ENCODE assay signal across 12 cellular contexts in the genomic region with DNA sequence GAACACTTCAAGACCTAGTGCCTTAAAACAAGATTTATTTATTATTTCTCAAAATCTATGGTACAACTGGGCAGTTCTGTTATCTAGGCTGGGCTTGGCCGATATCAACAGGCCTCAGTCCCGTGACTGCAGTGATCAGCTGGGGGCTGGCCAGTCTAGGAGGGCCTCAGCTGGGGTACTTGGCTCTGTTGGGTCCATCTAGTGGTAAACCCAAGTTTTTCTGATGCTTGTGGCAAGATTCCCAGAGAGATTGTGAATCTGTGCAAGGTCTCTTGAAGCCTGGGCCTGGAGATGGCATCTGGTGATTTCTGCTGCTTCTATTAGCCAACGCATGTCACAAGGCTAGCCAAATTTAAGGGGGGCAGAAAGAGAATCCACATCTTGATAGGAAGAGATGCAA.
DNase-seq lines count a peak whose midpoint lies in the region; ATAC-seq, FAIRE-seq and TF ChIP-seq lines count a peak whose summit lies in the region.
"Had no signal": no experiment of that assay in that cellular context is flagged by ENCODE, and none has a peak within 500 bp of the region (broad histone marks: within the 10 kb centered on the region; RNA-seq: fewer than 3 reads in every experiment).

No MANE protein-coding gene starts in this region.

- H3K9me2 ChIP-seq in PC-9 (ENCODE audit: insufficient read depth) = no peaks in the 10 kb centered on the region

- 76 to 86% (median 78%) methylated on average over 3 of the region's 3 CpGs for WGBS in small intestine, 3 donors

- H3K36me3 ChIP-seq in WERI-Rb-1 = no peaks in the 10 kb centered on the region
- H3K36me3 ChIP-seq in small intestine (ENCODE audit: control insufficient read depth in 2 of 2, insufficient read depth in 2 of 2, low read length in 2 of 2) = no peaks in the 10 kb centered on the region
- no peaks in the 10 kb centered on the region for H3K36me3 ChIP-seq in PC-9 (ENCODE audit: low read depth)
- H3K36me3 ChIP-seq: ovary had no signal

- CTCF ChIA-PET in PC-9 (lab: Charles Lee) = no interaction called here

- no peaks in the 10 kb centered on the region for H3K4me1 ChIP-seq in small intestine (ENCODE audit: control insufficient read depth in 2 of 2, insufficient read depth in 1 of 2, low read depth in 1 of 2, low read length in 1 of 2)
- H3K4me1 ChIP-seq in PC-9 (replicated peaks; ENCODE audit: insufficient read depth) = no peaks in the 10 kb centered on the region

- no peaks in the 10 kb centered on the region for H3K79me2 ChIP-seq in PC-9 (ENCODE audit: low read depth)

- TF ChIP-seq CTCF in HFF-Myc (IDR thresholded peaks at IDR 0.05; ENCODE audit: low read depth, low read length, missing control alignments) = peak; percentile 21
- TF ChIP-seq CTCF in WERI-Rb-1 (IDR thresholded peaks at IDR 0.05; ENCODE audit: low read depth, low read length) = peak; percentile 36; the same call in 1 of the 2 replicates
- no peak for TF ChIP-seq CTCF in PC-9 (conservative IDR thresholded peaks at IDR 0.05)

- no TSS peak for BruUV-seq in PC-9 (replicated peaks; lab: Mats Ljungman, UMichigan)

- POLR2A ChIA-PET in PC-9 (lab: Charles Lee; ENCODE audit: unreplicated experiment) = no interaction called here

- H2AFZ ChIP-seq in PC-9 = no peak overlapping the region

- H3K27ac ChIP-seq in WERI-Rb-1 (no peak overlapping the region), small intestine (ENCODE audit: low read depth in 1 of 2, low read length in 1 of 2) (no peak overlapping the region), PC-9 (no peak overlapping the region)
- H3K27ac ChIP-seq: epithelial cell of prostate had no signal

- DNase-seq in 8988T = peak; percentile 8
- no peak for DNase-seq in HFF-Myc (ENCODE audit: extremely low read depth, low read depth)
- peak; percentile 39 for DNase-seq in WERI-Rb-1
- DNase-seq in left cardiac atrium = no peak
- DNase-seq in small intestine = no peak
- no peak for DNase-seq in PC-9
- no peak for DNase-seq in NCI-H1092 treated with DMSO at 0.1 percent for 48 hours (lab: John Stamatoyannopoulos, UW)
- DNase-seq: activated CD8-positive, alpha-beta memory T cell treated with anti-CD3 and anti-CD28 coated beads, Interleukin-2, amount 10 ng/mL, durations not matched to agents 7 days and 5 days; T-helper 2 cell had no signal

- no peaks in the 10 kb centered on the region for H4K20me1 ChIP-seq in PC-9 (ENCODE audit: insufficient read depth)

- H3K27me3 ChIP-seq in WERI-Rb-1 (ENCODE audit: insufficient read depth, low read depth, severe bottlenecking) (no peaks in the 10 kb centered on the region), small intestine (ENCODE audit: control insufficient read depth in 2 of 2, insufficient read depth in 2 of 2, low read length in 2 of 2) (no peaks in the 10 kb centered on the region), PC-9 (ENCODE audit: insufficient read depth, low read depth) (no peaks in the 10 kb centered on the region)
- H3K27me3 ChIP-seq: ovary had no signal

- peak; percentile 38 to 50 for ATAC-seq in left cardiac atrium
- ATAC-seq in HG02642 (IDR thresholded peaks at IDR 0.05; ENCODE audit: poor library complexity, unreplicated experiment) = no peak
- ATAC-seq: activated CD8-positive, alpha-beta memory T cell treated with anti-CD3 and anti-CD28 coated beads, Interleukin-2, amount 10 ng/mL, durations not matched to agents 7 days and 5 days had no signal

- no peak for FAIRE-seq in small intestine (lab: Jason Lieb, UNC)

- H3K4me3 ChIP-seq in HFF-Myc (replicated peaks; ENCODE audit: low read depth, low read length) (no peak overlapping the region), WERI-Rb-1 (ENCODE audit: low read depth, low read length) (no peak overlapping the region), small intestine (ENCODE audit: low read depth in 1 of 2, low read length in 2 of 2) (no peak overlapping the region), PC-9 (no peak overlapping the region)
- H3K4me3 ChIP-seq: ovary had no signal

- H3K9me3 ChIP-seq in WERI-Rb-1 (ENCODE audit: severe bottlenecking) = no peaks in the 10 kb centered on the region
- no peaks in the 10 kb centered on the region for H3K9me3 ChIP-seq in small intestine (ENCODE audit: control insufficient read depth, low read depth)
- no peaks in the 10 kb centered on the region for H3K9me3 ChIP-seq in PC-9 (ENCODE audit: insufficient read depth, low read depth)
- H3K9me3 ChIP-seq: ovary had no signal

- no peak overlapping the region for H3K4me2 ChIP-seq in PC-9

- intact Hi-C loops in left cardiac atrium (cut with DNase I) = no loop called here
- intact Hi-C loops in PC-9 (cut with micrococcal nuclease; ENCODE audit: unreplicated experiment) = no loop called here

- no peaks in the 10 kb centered on the region for H3F3A ChIP-seq in PC-9 (ENCODE audit: insufficient read depth, low read depth)

Comparison
In these comparisons a context has a peak if more than half of its experiments do, and no peak if none do; other contexts are left out.
1. DNase-seq: peak in 8988T (single experiment) and WERI-Rb-1 (single experiment); none in HFF-Myc (single experiment), left cardiac atrium (single experiment), small intestine (single experiment), PC-9 (0 of 2) and NCI-H1092 treated with DMSO at 0.1 percent for 48 hours (single experiment).